In the genomic region with DNA sequence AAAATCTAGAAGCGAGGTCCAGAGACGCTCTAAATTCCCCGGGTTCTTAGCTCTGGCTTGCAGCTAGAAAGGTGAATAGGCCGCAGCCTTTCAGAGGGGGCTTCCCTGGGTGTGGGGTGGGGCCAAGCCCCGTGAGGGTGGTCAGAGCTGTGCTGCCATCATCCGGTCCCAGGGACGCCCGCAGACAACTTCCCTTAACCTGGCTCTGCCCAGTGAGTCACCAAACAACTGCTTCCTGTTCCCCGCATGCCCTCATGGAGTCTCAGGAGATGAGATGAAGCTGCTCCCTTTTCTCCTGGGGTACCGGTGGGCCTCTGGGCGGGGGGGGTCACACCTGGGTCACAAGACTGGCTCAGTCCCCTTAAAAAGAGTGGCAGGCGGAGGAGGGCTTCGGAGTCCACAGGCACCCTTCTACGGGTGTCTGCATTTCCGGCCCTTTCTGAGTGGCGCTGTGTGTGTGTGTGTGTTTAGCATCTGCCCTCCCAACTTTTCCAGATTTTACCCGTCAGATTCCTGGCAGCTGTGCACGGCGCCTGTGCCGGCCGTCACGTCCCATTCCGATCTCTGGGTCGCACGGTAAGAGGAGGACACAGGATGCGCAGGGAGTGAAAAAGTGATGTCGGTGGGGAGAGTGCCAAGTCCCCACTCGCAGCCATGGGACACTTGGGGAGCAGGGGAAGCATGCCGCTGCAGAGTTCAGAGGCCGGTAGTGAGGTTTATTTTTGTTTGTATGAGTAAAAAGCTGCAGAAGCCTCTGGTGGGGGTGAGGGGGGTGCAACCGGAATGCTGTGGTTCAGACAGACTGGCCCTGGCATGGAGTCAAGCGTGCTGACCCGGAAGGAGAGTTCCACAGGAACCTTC, we compare ENCODE assay signal across 11 cellular contexts. TPM values are rescaled to one million over a fixed set of nuclear protein-coding genes. Genes with fewer than 3 reads are reported as not detected.
A peak's percentile ranks its signal among the peaks of the same experiment; 100 is the strongest.
DNase-seq lines count a peak whose midpoint lies in the region; ATAC-seq and TF ChIP-seq lines count a peak whose summit lies in the region.
"Had no signal": no experiment of that assay in that cellular context is flagged by ENCODE, and none has a peak within 500 bp of the region (broad histone marks: within the 10 kb centered on the region; RNA-seq: fewer than 3 reads in every experiment).

No MANE protein-coding gene starts in this region.

- 63% methylated on average over 33 of the region's 33 CpGs for WGBS in prostate gland

- no peak for ATAC-seq in HG03442 (IDR thresholded peaks at IDR 0.05; ENCODE audit: unreplicated experiment)

- peak; percentile 91 for DNase-seq in ELR (ENCODE audit: low read depth)
- peak; percentile 93 to 94 for DNase-seq in SJSA1 (ENCODE audit: low read depth in 1 of 2, low spot score in 2 of 2)
- peak; percentile 87 for DNase-seq in fibroblast of pulmonary artery (ENCODE audit: low read depth)
- DNase-seq in prostate gland (ENCODE audit: low spot score): no peak
- no peak for DNase-seq in SW480 (ENCODE audit: low spot score)
- DNase-seq in NK-92 treated with Interleukin-12 subunit alpha and Interleukin-12 subunit beta, amount 100 ng/mL, for 24 hours (lab: John Stamatoyannopoulos, UW): no peak
- no peak for DNase-seq in NCI-H146 treated with DMSO at 0.1 percent for 48 hours (lab: John Stamatoyannopoulos, UW; ENCODE audit: unreplicated experiment)
- DNase-seq: GDM1; stimulated activated CD4-positive, alpha-beta T cell treated with anti-CD3 and anti-CD28 coated beads, Interleukin-2, amount 100 ng/mL, for 48 hours had no signal

- H3K4me1 ChIP-seq in SJSA1 (replicated peaks): peaks cover 88% of the 10 kb centered on the region
- peaks cover 5% of the 10 kb centered on the region for H3K4me1 ChIP-seq in prostate gland (replicated peaks)

- H3K36me3 ChIP-seq in SJSA1: peaks cover 12% of the 10 kb centered on the region
- H3K36me3 ChIP-seq in prostate gland: no peaks in the 10 kb centered on the region

- H3K4me3 ChIP-seq in SJSA1 (peak overlapping the region; percentile 18), fibroblast of pulmonary artery (replicated peaks; ENCODE audit: low read depth, low read length) (no peak overlapping the region), prostate gland (no peak overlapping the region)

- intact Hi-C loops in prostate gland (cut with DNase I): no loop called here

- TF ChIP-seq POLR2A in prostate gland (IDR thresholded peaks at IDR 0.05): no peak

- peak overlapping the region; percentile 97 for H3K27ac ChIP-seq in SJSA1
- peak overlapping the region; percentile 73 to 79 for H3K27ac ChIP-seq in prostate gland

- no peak for TF ChIP-seq CTCF in fibroblast of pulmonary artery (IDR thresholded peaks at IDR 0.05; ENCODE audit: low read length, missing control alignments)
- TF ChIP-seq CTCF in prostate gland (IDR thresholded peaks at IDR 0.05): no peak

- no peaks in the 10 kb centered on the region for H3K27me3 ChIP-seq in SJSA1 (replicated peaks)
- no peaks in the 10 kb centered on the region for H3K27me3 ChIP-seq in prostate gland (replicated peaks; ENCODE audit: insufficient read depth)

- H3K9me3 ChIP-seq in SJSA1 (replicated peaks): no peaks in the 10 kb centered on the region
- H3K9me3 ChIP-seq in prostate gland: no peaks in the 10 kb centered on the region

RNA-seq across cellular contexts. Expression of gene HIC1, which starts 16.7 kb away (rescaled TPM):
- total RNA-seq in SJSA1 (2014; rRNA removed; shearing (Covaris generic)): 28.8 and 31.3 TPM in 2 replicates
- total RNA-seq in prostate gland: 10 to 100 TPM; 20.5 to 33.1 TPM

RNA-seq across cellular contexts. Expression of gene OVCA2, which starts 29.8 kb away (rescaled TPM):
- 66.0 and 79.9 TPM in 2 replicates for total RNA-seq in SJSA1 (2014; rRNA removed; shearing (Covaris generic))
- total RNA-seq in prostate gland: 10 to 100 TPM; 52.2 to 57.5 TPM

RNA-seq across cellular contexts. Expression of gene DPH1, which starts 41.7 kb away (rescaled TPM):
- total RNA-seq in SJSA1 (2014; rRNA removed; shearing (Covaris generic)): 21.0 and 24.9 TPM in 2 replicates
- total RNA-seq in prostate gland: 10 to 100 TPM; 61.4 to 84.1 TPM

RNA-seq across cellular contexts. Expression of gene RTN4RL1, which starts 46.5 kb away (rescaled TPM):
- not detected in 2 replicates for total RNA-seq in SJSA1 (2014; rRNA removed; shearing (Covaris generic))
- 10 to 100 TPM in 1 of 2 donors, 1 to 10 TPM in 1; 8.3 to 21.5 TPM for total RNA-seq in prostate gland
- total RNA-seq: HT-29 had no signal

Comparison
In these comparisons a context has a peak if more than half of its experiments do, and no peak if none do; other contexts are left out.
1. DNase-seq: peak in ELR (single experiment), SJSA1 (2 of 2) and fibroblast of pulmonary artery (single experiment); none in prostate gland (single experiment), SW480 (single experiment), NK-92 treated with Interleukin-12 subunit alpha and Interleukin-12 subunit beta, amount 100 ng/mL, for 24 hours (single experiment) and NCI-H146 treated with DMSO at 0.1 percent for 48 hours (single experiment).